19 cellular contexts compared by ENCODE assay signal in the genomic region with DNA sequence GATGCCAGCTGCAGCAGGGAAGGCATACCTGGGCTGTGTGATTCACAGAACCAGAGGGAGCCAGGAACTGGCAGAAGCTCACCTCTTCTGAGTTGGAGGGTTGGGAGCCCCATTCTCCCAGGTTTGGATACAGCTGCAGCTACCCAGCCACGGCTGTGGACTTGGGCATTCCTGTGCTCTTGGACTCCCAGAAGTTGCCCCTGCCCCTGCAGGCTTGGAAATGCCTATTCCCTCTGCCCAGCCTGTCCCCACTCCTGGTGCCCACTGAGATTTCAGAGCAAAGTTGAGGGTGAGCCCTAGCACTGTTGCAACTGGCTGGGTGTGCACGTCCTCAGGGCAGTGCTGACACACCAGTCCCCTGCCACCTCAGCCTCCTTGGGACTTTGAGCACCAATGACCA.
A peak's percentile ranks its signal among the peaks of the same experiment; 100 is the strongest.
DNase-seq lines count a peak whose midpoint lies in the region; ATAC-seq and TF ChIP-seq lines count a peak whose summit lies in the region.
"Had no signal": no experiment of that assay in that cellular context is flagged by ENCODE, and none has a peak within 500 bp of the region (broad histone marks: within the 10 kb centered on the region; RNA-seq: fewer than 3 reads in every experiment).

No MANE protein-coding gene starts in this region.

- H3K4me3 Mint-ChIP-seq in stimulated activated effector memory CD8-positive, alpha-beta T cell treated with anti-CD3 and anti-CD28 coated beads, Interleukin-12 subunit alpha, Interleukin-12 subunit beta, amount 100 ng/mL, for 72 hours, result no peak overlapping the region
- H3K4me3 Mint-ChIP-seq: B cell; CD4-positive, alpha-beta T cell; CD8-positive, alpha-beta memory T cell had no signal

- H3K4me1 Mint-ChIP-seq in stimulated activated effector memory CD8-positive, alpha-beta T cell treated with anti-CD3 and anti-CD28 coated beads, Interleukin-12 subunit alpha, Interleukin-12 subunit beta, amount 100 ng/mL, for 72 hours, result no peaks in the 10 kb centered on the region
- H3K4me1 Mint-ChIP-seq: B cell; CD8-positive, alpha-beta memory T cell had no signal

- ATAC-seq in RWPE2 (ENCODE audit: low read depth), result peak; percentile 29; the same call in 1 of the 3 replicates
- peak; percentile 10 for ATAC-seq in mucosa of descending colon
- ATAC-seq in stimulated activated effector memory CD8-positive, alpha-beta T cell treated with anti-CD3 and anti-CD28 coated beads, Interleukin-12 subunit alpha, Interleukin-12 subunit beta, amount 100 ng/mL, for 72 hours, result peak; percentile 31
- no peak for ATAC-seq in HG03469 (IDR thresholded peaks at IDR 0.05; ENCODE audit: unreplicated experiment)
- no peak for ATAC-seq in SK-N-SH treated with all-trans-retinoic acid at 6 μM for 48 hours
- ATAC-seq: GM12878 had no signal

- H3K9me3 Mint-ChIP-seq in stimulated activated effector memory CD8-positive, alpha-beta T cell treated with anti-CD3 and anti-CD28 coated beads, Interleukin-12 subunit alpha, Interleukin-12 subunit beta, amount 100 ng/mL, for 72 hours, result no peaks in the 10 kb centered on the region
- H3K9me3 Mint-ChIP-seq: CD4-positive, alpha-beta T cell had no signal

- H3K27me3 ChIP-seq in RWPE2 (ENCODE audit: insufficient read depth, poor library complexity, severe bottlenecking), result no peaks in the 10 kb centered on the region
- H3K27me3 ChIP-seq: BLaER1 had no signal

- no peaks in the 10 kb centered on the region for H3K36me3 Mint-ChIP-seq in stimulated activated effector memory CD8-positive, alpha-beta T cell treated with anti-CD3 and anti-CD28 coated beads, Interleukin-12 subunit alpha, Interleukin-12 subunit beta, amount 100 ng/mL, for 72 hours
- H3K36me3 Mint-ChIP-seq: CD8-positive, alpha-beta memory T cell had no signal

- H3K27ac Mint-ChIP-seq in stimulated activated effector memory CD8-positive, alpha-beta T cell treated with anti-CD3 and anti-CD28 coated beads, Interleukin-12 subunit alpha, Interleukin-12 subunit beta, amount 100 ng/mL, for 72 hours, result no peak overlapping the region
- H3K27ac Mint-ChIP-seq: B cell; CD4-positive, alpha-beta T cell; CD8-positive, alpha-beta memory T cell had no signal

- no peak overlapping the region for H3K4me3 ChIP-seq in RWPE2 (ENCODE audit: severe bottlenecking)
- H3K4me3 ChIP-seq in mucosa of descending colon, result no peak overlapping the region
- H3K4me3 ChIP-seq: BLaER1, GM12878, GM23248 had no signal

- intact Hi-C loops in mucosa of descending colon (cut with DNase I, micrococcal nuclease), result no loop called here

- no peak for DNase-seq in RWPE2 (ENCODE audit: low spot score)
- no peak for DNase-seq in mucosa of descending colon
- DNase-seq in stimulated activated effector memory CD8-positive, alpha-beta T cell treated with anti-CD3 and anti-CD28 coated beads, Interleukin-12 subunit alpha, Interleukin-12 subunit beta, amount 100 ng/mL, for 72 hours (ENCODE audit: low spot score in 2 of 2), result no peak
- DNase-seq in 8988T, result no peak
- DNase-seq: CD4-positive, alpha-beta T cell; CD8-positive, alpha-beta memory T cell; DMS 273 treated with DMSO at 0.1 percent for 48 hours; DMS79; EL; GDM1; GM23248; H7; HCEC 1CT had no signal

- H3K36me3 ChIP-seq in RWPE2 (ENCODE audit: low read depth), result no peaks in the 10 kb centered on the region
- H3K36me3 ChIP-seq in mucosa of descending colon (ENCODE audit: low read depth), result no peaks in the 10 kb centered on the region
- H3K36me3 ChIP-seq: BLaER1 had no signal

- H3K4me1 ChIP-seq in RWPE2 (ENCODE audit: insufficient read depth, poor library complexity, severe bottlenecking), result no peaks in the 10 kb centered on the region
- H3K4me1 ChIP-seq in mucosa of descending colon (ENCODE audit: low read depth), result no peaks in the 10 kb centered on the region
- H3K4me1 ChIP-seq: BLaER1 had no signal

- no peak for TF ChIP-seq CTCF in RWPE2 (IDR thresholded peaks at IDR 0.05; ENCODE audit: poor library complexity, severe bottlenecking)
- TF ChIP-seq CTCF in mucosa of descending colon (IDR thresholded peaks at IDR 0.05), result no peak

- no peak overlapping the region for H3K27ac ChIP-seq in RWPE2 (ENCODE audit: poor library complexity, severe bottlenecking)
- H3K27ac ChIP-seq: BLaER1, C4-2B, GM23248 had no signal

- H3K9me3 ChIP-seq in RWPE2 (ENCODE audit: severe bottlenecking), result no peaks in the 10 kb centered on the region
- no peaks in the 10 kb centered on the region for H3K9me3 ChIP-seq in mucosa of descending colon

TF ChIP-seq in SK-N-SH treated with all-trans-retinoic acid at 6 μM for 48 hours, 23 proteins besides CTCF, POLR2A, EP300 and RAD21:
- TF ChIP-seq ESRRG (CRISPR knock-in tag; IDR thresholded peaks at IDR 0.05) (no peak), ZNF565 (CRISPR knock-in tag; conservative IDR thresholded peaks at IDR 0.05; ENCODE audit: low read depth) (no peak), SNAI2 (CRISPR knock-in tag; IDR thresholded peaks at IDR 0.05) (no peak), OSR1 (CRISPR knock-in tag; IDR thresholded peaks at IDR 0.05) (no peak), ZNF8 (CRISPR knock-in tag; IDR thresholded peaks at IDR 0.05) (no peak), ZFP3 (CRISPR knock-in tag; IDR thresholded peaks at IDR 0.05) (no peak), CSDC2 (CRISPR knock-in tag; IDR thresholded peaks at IDR 0.05) (no peak)
- TF ChIP-seq, protein P1, sequence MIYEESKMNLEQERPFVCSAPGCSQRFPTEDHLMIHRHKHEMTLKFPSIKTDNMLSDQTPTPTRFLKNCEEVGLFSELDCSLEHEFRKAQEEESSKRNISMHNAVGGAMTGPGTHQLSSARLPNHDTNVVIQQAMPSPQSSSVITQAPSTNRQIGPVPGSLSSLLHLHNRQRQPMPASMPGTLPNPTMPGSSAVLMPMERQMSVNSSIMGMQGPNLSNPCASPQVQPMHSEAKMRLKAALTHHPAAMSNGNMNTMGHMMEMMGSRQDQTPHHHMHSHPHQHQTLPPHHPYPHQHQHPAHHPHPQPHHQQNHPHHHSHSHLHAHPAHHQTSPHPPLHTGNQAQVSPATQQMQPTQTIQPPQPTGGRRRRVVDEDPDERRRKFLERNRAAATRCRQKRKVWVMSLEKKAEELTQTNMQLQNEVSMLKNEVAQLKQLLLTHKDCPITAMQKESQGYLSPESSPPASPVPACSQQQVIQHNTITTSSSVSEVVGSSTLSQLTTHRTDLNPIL (CRISPR knock-in tag; IDR thresholded peaks at IDR 0.05; ENCODE audit: low read depth), result no peak

Comparison
In these comparisons a context has a peak if more than half of its experiments do, and no peak if none do; other contexts are left out.
1. ATAC-seq: peak in RWPE2 (single experiment), mucosa of descending colon (single experiment) and stimulated activated effector memory CD8-positive, alpha-beta T cell treated with anti-CD3 and anti-CD28 coated beads, Interleukin-12 subunit alpha, Interleukin-12 subunit beta, amount 100 ng/mL, for 72 hours (single experiment); none in HG03469 (single experiment) and SK-N-SH treated with all-trans-retinoic acid at 6 μM for 48 hours (single experiment).